Comparison of ENCODE assay signal across 8 cellular contexts in the genomic region with DNA sequence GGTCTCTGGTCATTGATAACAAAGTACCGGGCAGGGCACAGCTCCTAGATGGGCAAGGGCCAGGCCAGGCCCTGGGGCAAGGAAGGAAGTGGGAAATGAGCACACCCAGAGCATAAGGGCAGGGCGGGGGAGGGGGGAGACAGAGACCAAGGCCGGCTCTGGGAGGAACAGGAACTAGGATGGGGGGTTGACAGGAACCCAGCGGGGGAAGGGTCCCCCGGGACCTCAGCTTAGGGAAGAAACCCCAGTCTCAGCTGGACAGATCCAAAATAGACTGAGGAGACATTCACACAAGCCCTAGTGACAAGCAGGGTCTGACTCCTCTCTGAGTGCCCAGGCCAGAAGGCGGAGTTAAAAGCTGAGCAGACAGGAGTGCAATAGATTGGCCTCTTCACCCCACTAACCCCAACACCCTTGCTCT.
DNase-seq lines count a peak whose midpoint lies in the region; ATAC-seq and TF ChIP-seq lines count a peak whose summit lies in the region.

No MANE protein-coding gene starts in this region.

- DNase-seq in DND-41 (peak; percentile 47), foreskin fibroblast (peak; percentile 48 to 80), nephron progenitor cell (peak; percentile 34), GOT3 (lab: John Stamatoyannopoulos, UW) (no peak)
- peak; percentile 49 to 59 for DNase-seq in activated T-cell treated with anti-CD3 and anti-CD28 coated beads, Interleukin-2, amount 50 U/mL, for 48 hours
- no peak for DNase-seq in effector CD4-positive, alpha-beta T cell

- H4K20me1 ChIP-seq in DND-41 (ENCODE audit: insufficient read depth, low read length) (no peaks in the 10 kb centered on the region), Loucy (ENCODE audit: insufficient read depth, low read length, poor library complexity, severe bottlenecking) (peaks cover 4% of the 10 kb centered on the region)

- peaks cover 63% of the 10 kb centered on the region for H3K4me1 Mint-ChIP-seq in nephron progenitor cell

- TF ChIP-seq CTCF in DND-41 (IDR thresholded peaks at IDR 0.05; ENCODE audit: borderline replicate concordance, extremely low read depth, low read length, poor library complexity, severe bottlenecking) (no peak), Loucy (conservative IDR thresholded peaks at IDR 0.05; ENCODE audit: low read length) (no peak), foreskin fibroblast (IDR thresholded peaks at IDR 0.05; ENCODE audit: low read depth, low read length) (no peak), nephron progenitor cell (IDR thresholded peaks at IDR 0.05) (no peak)

- H3K4me1 ChIP-seq in DND-41 (ENCODE audit: insufficient read depth, low read length) (peaks cover 57% of the 10 kb centered on the region), Loucy (ENCODE audit: insufficient read depth, low read length, poor library complexity, severe bottlenecking) (peaks cover 44% of the 10 kb centered on the region)

- H3K9me3 ChIP-seq in DND-41 (ENCODE audit: insufficient read depth, low read length, severe bottlenecking) (no peaks in the 10 kb centered on the region), Loucy (ENCODE audit: insufficient read depth, low read depth, low read length) (no peaks in the 10 kb centered on the region)

- H3K4me2 ChIP-seq in DND-41 (ENCODE audit: insufficient read depth, low read length) = peak overlapping the region; percentile 92
- peak overlapping the region; percentile 96 for H3K4me2 ChIP-seq in Loucy (ENCODE audit: low read depth, low read length, poor library complexity, severe bottlenecking)

- H3K27me3 Mint-ChIP-seq in nephron progenitor cell (ENCODE audit: low read depth, poor library complexity) = peaks cover 8% of the 10 kb centered on the region

- H3K9me3 Mint-ChIP-seq in nephron progenitor cell = no peaks in the 10 kb centered on the region

- peaks cover 4% of the 10 kb centered on the region for H3K36me3 Mint-ChIP-seq in nephron progenitor cell (ENCODE audit: low read depth)

- H3F3A ChIP-seq in Loucy (ENCODE audit: low read depth) = peaks cover 7% of the 10 kb centered on the region

- H3K79me2 ChIP-seq in DND-41 (ENCODE audit: insufficient read depth, low read length) = no peaks in the 10 kb centered on the region
- H3K79me2 ChIP-seq in Loucy (ENCODE audit: insufficient read depth, low read length) = peaks cover 8% of the 10 kb centered on the region; the same call in 1 of the 2 replicates

- no peaks in the 10 kb centered on the region for H3K27me3 ChIP-seq in DND-41 (ENCODE audit: insufficient read depth, low read length, poor library complexity)
- H3K27me3 ChIP-seq in Loucy (ENCODE audit: insufficient read depth, low read length, poor library complexity, severe bottlenecking) = no peaks in the 10 kb centered on the region

- H3K4me3 ChIP-seq in DND-41 (ENCODE audit: low read depth in 1 of 2, low read length in 2 of 2) (peak overlapping the region; percentile 15 to 65; a peak in 3 of 4 replicates), Loucy (ENCODE audit: low read length, poor library complexity, severe bottlenecking) (peak overlapping the region; percentile 75), foreskin fibroblast (ENCODE audit: low read depth in 1 of 2, low read length in 2 of 2) (peak overlapping the region; percentile 93)

- H3K27ac ChIP-seq in DND-41 (ENCODE audit: low read length) = peak overlapping the region; percentile 81

- H3K9ac ChIP-seq in DND-41 (ENCODE audit: low read depth, low read length) = peak overlapping the region; percentile 51
- H3K9ac ChIP-seq in Loucy (ENCODE audit: low read depth, low read length, poor library complexity, severe bottlenecking) = peak overlapping the region; percentile 85

- H3K27ac Mint-ChIP-seq in nephron progenitor cell = peak overlapping the region; percentile 99

- H2AFZ ChIP-seq in DND-41 (ENCODE audit: low read depth, low read length) (peak overlapping the region; percentile 74), Loucy (ENCODE audit: low read length) (peak overlapping the region; percentile 81)

- H3K9me2 ChIP-seq in Loucy (replicated peaks; ENCODE audit: low read depth, low read length) = no peaks in the 10 kb centered on the region

- ATAC-seq in DND-41 (ENCODE audit: insufficient read depth, low read depth) (no peak), GM18870 (IDR thresholded peaks at IDR 0.05; ENCODE audit: unreplicated experiment) (no peak)

- no peaks in the 10 kb centered on the region for H3K36me3 ChIP-seq in DND-41 (ENCODE audit: insufficient read depth, low read length)
- no peaks in the 10 kb centered on the region for H3K36me3 ChIP-seq in Loucy (ENCODE audit: insufficient read depth, low read length)

- peak overlapping the region; percentile 96 for H3K4me3 Mint-ChIP-seq in nephron progenitor cell

Comparison
In these comparisons a context has a peak if more than half of its experiments do, and no peak if none do; other contexts are left out.
1. DNase-seq: peak in DND-41 (single experiment), activated T-cell treated with anti-CD3 and anti-CD28 coated beads, Interleukin-2, amount 50 U/mL, for 48 hours (2 of 2), foreskin fibroblast (2 of 2) and nephron progenitor cell (single experiment); none in GOT3 (single experiment) and effector CD4-positive, alpha-beta T cell (single experiment).
2. H3K4me3 ChIP-seq: peak in every context shown above with its lines; median percentile 93 in foreskin fibroblast; 75 in Loucy; 40 in DND-41.